23 cellular contexts compared by ENCODE assay signal in the genomic region with DNA sequence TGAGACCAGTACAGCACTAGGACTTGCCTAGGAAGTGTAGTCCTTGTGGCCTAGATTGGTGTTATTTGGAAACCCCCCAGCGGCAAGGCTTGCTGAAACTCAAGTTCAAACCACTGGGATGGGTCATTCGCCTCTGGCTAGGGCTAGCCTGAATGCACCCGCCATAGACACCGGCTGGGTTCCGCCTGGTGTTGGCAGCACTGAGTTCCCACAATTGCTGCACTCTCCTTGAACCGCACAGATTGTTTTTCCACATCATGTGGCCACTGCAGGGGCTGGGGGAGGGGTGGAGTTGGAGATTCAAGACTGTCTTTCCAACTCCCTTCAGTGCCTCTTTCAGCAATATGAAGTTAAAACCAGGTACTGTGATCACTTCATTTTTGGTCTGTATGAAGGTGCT. TPM values are rescaled to one million over a fixed set of nuclear protein-coding genes. Genes with fewer than 3 reads are reported as not detected.
DNase-seq lines count a peak whose midpoint lies in the region; ATAC-seq, FAIRE-seq and TF ChIP-seq lines count a peak whose summit lies in the region.
"Had no signal": no experiment of that assay in that cellular context is flagged by ENCODE, and none has a peak within 500 bp of the region (broad histone marks: within the 10 kb centered on the region; RNA-seq: fewer than 3 reads in every experiment).

No MANE protein-coding gene starts in this region.

- FAIRE-seq in GM12878 (lab: Jason Lieb, UNC) = no peak
- FAIRE-seq: D721Med had no signal

- no peaks in the 10 kb centered on the region for H3K79me2 ChIP-seq in GM12878 (ENCODE audit: control insufficient read depth, insufficient read depth, low read length)

- no peak overlapping the region for H2AFZ ChIP-seq in GM12878 (ENCODE audit: control insufficient read depth, low read depth, low read length)

- no peaks in the 10 kb centered on the region for H3K36me3 ChIP-seq in GM12878 (ENCODE audit: control insufficient read depth in 2 of 2, insufficient read depth in 2 of 2, low read length in 1 of 2)
- no peaks in the 10 kb centered on the region for H3K36me3 ChIP-seq in ascending aorta
- H3K36me3 ChIP-seq: BE2C, Peyer's patch, SJSA1 had no signal

- RAD21 ChIA-PET in GM12878 (lab: Charles Lee; ENCODE audit: unreplicated experiment) = interaction anchor here (4.0 kb wide), 1 partner anchor 40 kb away, joined by 25 read pairs; no protein-coding TSS in a partner anchor

- no peak overlapping the region for H3K9ac ChIP-seq in GM12878 (ENCODE audit: control insufficient read depth, insufficient read depth, low read length)

- H3K4me2 ChIP-seq in GM12878 (ENCODE audit: control insufficient read depth, insufficient read depth) = no peak overlapping the region

- H3K9me3 ChIP-seq in GM12878 (replicated peaks; ENCODE audit: control insufficient read depth, insufficient read depth, low read length) (no peaks in the 10 kb centered on the region), ascending aorta (no peaks in the 10 kb centered on the region)
- H3K9me3 ChIP-seq: BE2C, Peyer's patch, SJSA1 had no signal

- CTCF ChIA-PET in GM12878 (lab: Yijun Ruan, JAX) = interaction anchor here (1.4 to 5.6 kb wide), 4 partner anchors 8 to 42 kb away, joined by 5 to 82 read pairs (median 10); a partner anchor contains a TSS

- TF ChIP-seq CTCF in GM12874 (IDR thresholded peaks at IDR 0.05; ENCODE audit: insufficient read depth, low read depth, low read length) (0 out of 2 replicates have a peak, but pooled peaks have one; percentile 10), GM12878 (IDR thresholded peaks at IDR 0.05 in 2 of 3, conservative IDR thresholded peaks at IDR 0.05 in 1 of 3; ENCODE audit: control insufficient read depth in 2 of 3, extremely low read depth in 1 of 3, insufficient read depth in 1 of 3, low read depth in 3 of 3, low read length in 3 of 3) (no peak), ascending aorta (IDR thresholded peaks at IDR 0.05) (no peak)

- TF ChIP-seq EP300 in GM12878 (IDR thresholded peaks at IDR 0.05; ENCODE audit: borderline replicate concordance in 1 of 2, control insufficient read depth in 1 of 2, low read depth in 2 of 2, low read length in 2 of 2) = no peak

- SMC1A ChIA-PET in GM12878 (lab: Charles Lee; ENCODE audit: uncharacterized antibody, unreplicated experiment) = interaction anchor here (0.9 to 4.6 kb wide), 5 partner anchors 19 to 41 kb away, joined by 3 to 34 read pairs (median 3); no protein-coding TSS in a partner anchor

- peak; percentile 27 for ATAC-seq in GM12878
- no peak for ATAC-seq in GM21526 (IDR thresholded peaks at IDR 0.05; ENCODE audit: low FRiP score, unreplicated experiment)

- no peak for TF ChIP-seq RAD21 in GM12878 (IDR thresholded peaks at IDR 0.05; ENCODE audit: insufficient read depth, low read depth, low read length)

- peak; percentile 7 for DNase-seq in KBM-7
- DNase-seq in GM12878 (ENCODE audit: low read depth, low spot score) = no peak
- peak; percentile 20 for DNase-seq in iPS-NIHi7 (ENCODE audit: extremely low spot score)
- DNase-seq in ascending aorta (ENCODE audit: low spot score in 2 of 2) = no peak
- DNase-seq in NCI-H774 (lab: John Stamatoyannopoulos, UW) = no peak
- no peak for DNase-seq in T-helper 1 cell
- DNase-seq: BE2C, DMS53, EL, GOT3, NCI-H1092 treated with DMSO at 0.1 percent for 48 hours, NCI-H146, NCI-H2029, NCI-H226, NCI-H510A treated with DMSO at 0.1 percent for 48 hours, NCI-H748 treated with DMSO at 0.1 percent for 48 hours, Peyer's patch had no signal

- H3K4me3 ChIP-seq in GM12878 (no peak overlapping the region), ascending aorta (no peak overlapping the region)
- H3K4me3 ChIP-seq: Peyer's patch, SJSA1 had no signal

- H3K4me1 ChIP-seq in GM12878 (ENCODE audit: control insufficient read depth, insufficient read depth, low read length) (no peaks in the 10 kb centered on the region), ascending aorta (no peaks in the 10 kb centered on the region)
- H3K4me1 ChIP-seq: BE2C, Peyer's patch, SJSA1 had no signal

- in situ Hi-C loops in KBM-7 (cut with MboI; ENCODE audit: low pct_unique_long_range_greater_than_20kb, low sequenced_read_pairs) (no loop called here), GM12878 (cut with MboI) (loop anchor here (5.0 kb wide), 1 partner anchor 36 kb away; no protein-coding TSS in a partner anchor)

- POLR2A ChIA-PET in GM12878 (lab: Charles Lee) = no interaction called here

- no peaks in the 10 kb centered on the region for H4K20me1 ChIP-seq in GM12878 (ENCODE audit: control insufficient read depth, insufficient read depth)

- BruUV-seq in GM12878 (replicated peaks; lab: Mats Ljungman, UMichigan) = no TSS peak

- H3K27ac ChIP-seq in GM12878 (ENCODE audit: control insufficient read depth, insufficient read depth) = no peak overlapping the region
- H3K27ac ChIP-seq in ascending aorta = no peak overlapping the region
- H3K27ac ChIP-seq: Peyer's patch, SJSA1 had no signal

- TF ChIP-seq POLR2A in GM12878 (IDR thresholded peaks at IDR 0.05; ENCODE audit: low read depth, low read length) = no peak

- intact Hi-C loops in GM12878 (cut with micrococcal nuclease; ENCODE audit: unreplicated experiment) (no loop called here), ascending aorta (cut with DNase I) (no loop called here)

- no peaks in the 10 kb centered on the region; a peak in 1 of 4 replicates for H3K27me3 ChIP-seq in GM12878 (replicated peaks in 1 of 2; ENCODE audit: control insufficient read depth in 2 of 2, insufficient read depth in 2 of 2, low read length in 1 of 2)
- H3K27me3 ChIP-seq in ascending aorta = no peaks in the 10 kb centered on the region
- H3K27me3 ChIP-seq: BE2C, Peyer's patch, SJSA1 had no signal

- 87% methylated on average over 6 of the region's 6 CpGs for WGBS in GM12878 (ENCODE audit: insufficient coverage, insufficient replicate concordance, low lambda C conversion rate, missing lambda C conversion rate)

TF ChIP-seq in GM12878, 131 proteins besides CTCF, POLR2A, EP300 and RAD21 (continues in another document):
- TF ChIP-seq, protein P1, sequence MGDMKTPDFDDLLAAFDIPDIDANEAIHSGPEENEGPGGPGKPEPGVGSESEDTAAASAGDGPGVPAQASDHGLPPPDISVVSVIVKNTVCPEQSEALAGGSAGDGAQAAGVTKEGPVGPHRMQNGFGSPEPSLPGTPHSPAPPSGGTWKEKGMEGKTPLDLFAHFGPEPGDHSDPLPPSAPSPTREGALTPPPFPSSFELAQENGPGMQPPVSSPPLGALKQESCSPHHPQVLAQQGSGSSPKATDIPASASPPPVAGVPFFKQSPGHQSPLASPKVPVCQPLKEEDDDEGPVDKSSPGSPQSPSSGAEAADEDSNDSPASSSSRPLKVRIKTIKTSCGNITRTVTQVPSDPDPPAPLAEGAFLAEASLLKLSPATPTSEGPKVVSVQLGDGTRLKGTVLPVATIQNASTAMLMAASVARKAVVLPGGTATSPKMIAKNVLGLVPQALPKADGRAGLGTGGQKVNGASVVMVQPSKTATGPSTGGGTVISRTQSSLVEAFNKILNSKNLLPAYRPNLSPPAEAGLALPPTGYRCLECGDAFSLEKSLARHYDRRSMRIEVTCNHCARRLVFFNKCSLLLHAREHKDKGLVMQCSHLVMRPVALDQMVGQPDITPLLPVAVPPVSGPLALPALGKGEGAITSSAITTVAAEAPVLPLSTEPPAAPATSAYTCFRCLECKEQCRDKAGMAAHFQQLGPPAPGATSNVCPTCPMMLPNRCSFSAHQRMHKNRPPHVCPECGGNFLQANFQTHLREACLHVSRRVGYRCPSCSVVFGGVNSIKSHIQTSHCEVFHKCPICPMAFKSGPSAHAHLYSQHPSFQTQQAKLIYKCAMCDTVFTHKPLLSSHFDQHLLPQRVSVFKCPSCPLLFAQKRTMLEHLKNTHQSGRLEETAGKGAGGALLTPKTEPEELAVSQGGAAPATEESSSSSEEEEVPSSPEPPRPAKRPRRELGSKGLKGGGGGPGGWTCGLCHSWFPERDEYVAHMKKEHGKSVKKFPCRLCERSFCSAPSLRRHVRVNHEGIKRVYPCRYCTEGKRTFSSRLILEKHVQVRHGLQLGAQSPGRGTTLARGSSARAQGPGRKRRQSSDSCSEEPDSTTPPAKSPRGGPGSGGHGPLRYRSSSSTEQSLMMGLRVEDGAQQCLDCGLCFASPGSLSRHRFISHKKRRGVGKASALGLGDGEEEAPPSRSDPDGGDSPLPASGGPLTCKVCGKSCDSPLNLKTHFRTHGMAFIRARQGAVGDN (IDR thresholded peaks at IDR 0.05) = no peak
- TF ChIP-seq MXI1 (IDR thresholded peaks at IDR 0.05; ENCODE audit: low read depth, low read length) (no peak), KDM1A (IDR thresholded peaks at IDR 0.05; ENCODE audit: borderline replicate concordance) (no peak), NFIC (IDR thresholded peaks at IDR 0.05; ENCODE audit: low read depth, low read length) (no peak), ETV6 (conservative IDR thresholded peaks at IDR 0.05 in 1 of 2, IDR thresholded peaks at IDR 0.05 in 1 of 2; ENCODE audit: borderline replicate concordance in 1 of 2, low read depth in 1 of 2) (no peak), ZNF217 (IDR thresholded peaks at IDR 0.05) (no peak), ESRRA (IDR thresholded peaks at IDR 0.05; ENCODE audit: low read length) (no peak), TARDBP (IDR thresholded peaks at IDR 0.05; ENCODE audit: borderline replicate concordance) (no peak), MTA3 (IDR thresholded peaks at IDR 0.05; ENCODE audit: borderline replicate concordance, low read length) (no peak)

RNA-seq across cellular contexts. Expression of a gene that starts 43.1 kb away (rescaled TPM):
- total RNA-seq in GM12878 (2013; cell fraction: nucleolus; rRNA removed) = 0.46 and 0.78 TPM in 2 replicates
- total RNA-seq in GM12878 (2014; rRNA removed) (0.16 and 0.23 TPM in 2 replicates), GM12878 (2014; rRNA removed; fragmentation: Illumina TruSeq; extraction: Trizol) (0.27 and 0.78 TPM in 2 replicates), GM12878 (2021) (0.05 and 0.11 TPM in 2 replicates), ascending aorta (not detected)
- 0.08 TPM for polyA plus RNA-seq in GM12878 (2011; ENCODE audit: low read depth)
- polyA plus RNA-seq in GM12878 (2011; rRNA removed) (0.16 and 0.32 TPM in 2 replicates), GM12878 (2014; fragmentation: Illumina TruSeq; extraction: Trizol) (0.10 TPM in 1 of 2 replicates, not detected in the other), GM12878 (2014; fragmentation: Nextera tagmentation; extraction: Ambion mirVana) (under 1 TPM; 0.11 to 0.57 TPM), GM12878 (2014; rRNA removed) (0.05 and 0.09 TPM in 2 replicates), GM12878 (2016; fragmentation: Nextera tagmentation; extraction: Ambion mirVana) (under 1 TPM; 0.05 to 0.20 TPM)
- 0.03 and 0.05 TPM in 2 replicates for polyA plus RNA-seq in GM12878 (2011; cell fraction: cytosol; rRNA removed)
- 0.12 and 0.18 TPM in 2 replicates for polyA plus RNA-seq in GM12878 (2011; cell fraction: nucleus; rRNA removed)
- 0.10 and 0.24 TPM in 2 replicates for polyA plus RNA-seq in GM12878 (2012)
- polyA minus RNA-seq in GM12878 (2011; rRNA and poly(A)+ RNA removed) = 0.07 and 0.10 TPM in 2 replicates
- not detected in 2 replicates for polyA minus RNA-seq in GM12878 (2011; cell fraction: cytosol; rRNA and poly(A)+ RNA removed)
- 0.24 and 0.38 TPM in 2 replicates for polyA minus RNA-seq in GM12878 (2011; cell fraction: nucleus; rRNA and poly(A)+ RNA removed)
- total RNA-seq: A673, OCI-LY7, Peyer's patch, SJSA1 had no signal

Comparison
In these comparisons a context has a peak if more than half of its experiments do, and no peak if none do; other contexts are left out.
1. DNase-seq: peak in KBM-7 (single experiment) and iPS-NIHi7 (single experiment); none in GM12878 (single experiment), ascending aorta (0 of 2), NCI-H774 (single experiment) and T-helper 1 cell (0 of 5).